In the genomic region with DNA sequence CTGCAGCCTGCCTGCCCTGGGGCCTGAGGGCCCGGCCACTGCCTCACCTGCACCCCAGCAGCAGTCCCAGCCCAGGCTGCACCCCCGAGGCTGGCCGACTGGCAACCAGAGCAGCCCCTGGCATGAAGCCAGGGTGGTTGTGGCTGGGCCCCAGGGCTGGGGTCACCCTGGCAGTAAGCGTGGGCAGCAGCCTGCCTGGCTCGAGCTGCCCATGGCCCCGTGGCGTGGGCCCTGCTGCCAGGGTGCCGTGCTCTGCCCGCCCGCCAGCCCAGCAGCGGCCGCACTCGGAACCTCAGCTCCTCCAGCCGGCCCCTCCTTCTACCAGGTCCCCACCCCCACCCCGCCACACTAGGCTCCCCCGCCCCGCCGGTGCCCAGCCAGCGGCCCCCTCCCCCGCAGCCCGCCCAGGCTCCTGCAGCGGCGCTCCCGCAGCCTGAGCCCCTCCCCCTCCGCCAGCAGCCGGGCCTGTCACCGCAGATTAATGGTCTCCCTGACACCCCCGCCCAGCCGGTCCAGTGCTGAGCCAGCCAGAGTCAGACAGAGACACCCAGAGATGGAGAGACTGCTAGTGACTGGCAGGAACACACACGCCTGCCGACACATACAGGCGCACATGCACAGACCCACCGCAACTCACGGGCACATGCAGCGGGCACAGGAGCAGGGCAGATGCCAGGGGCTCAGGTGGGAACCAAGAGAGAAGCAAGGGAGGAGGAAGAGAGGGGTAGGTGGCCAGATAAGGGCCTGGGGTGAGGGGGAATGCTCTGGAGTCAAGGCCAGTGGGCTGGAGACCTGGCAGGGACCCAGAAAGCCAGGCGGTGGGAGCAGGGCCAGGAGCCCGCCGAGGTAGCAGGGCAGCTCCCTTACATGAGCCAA, we compare ENCODE assay signal across 12 cellular contexts. TPM values are rescaled to one million over a fixed set of nuclear protein-coding genes. Genes with fewer than 3 reads are reported as not detected.
A peak's percentile ranks its signal among the peaks of the same experiment; 100 is the strongest.
DNase-seq lines count a peak whose midpoint lies in the region; FAIRE-seq and TF ChIP-seq lines count a peak whose summit lies in the region.
"Had no signal": no experiment of that assay in that cellular context is flagged by ENCODE, and none has a peak within 500 bp of the region (broad histone marks: within the 10 kb centered on the region; RNA-seq: fewer than 3 reads in every experiment).

No MANE protein-coding gene starts in this region.

- peaks cover 81% of the 10 kb centered on the region for H3K4me1 ChIP-seq in left ventricle myocardium inferior

- H3K36me3 Mint-ChIP-seq in activated naive CD4-positive, alpha-beta T cell treated with anti-CD3 and anti-CD28 coated beads for 36 hours (ENCODE audit: low read depth) = no peaks in the 10 kb centered on the region

- no peaks in the 10 kb centered on the region for H3K9me3 ChIP-seq in left ventricle myocardium inferior (replicated peaks)

- H3K9me3 Mint-ChIP-seq in activated naive CD4-positive, alpha-beta T cell treated with anti-CD3 and anti-CD28 coated beads for 36 hours = no peaks in the 10 kb centered on the region
- H3K9me3 Mint-ChIP-seq: stimulated activated naive CD8-positive, alpha-beta T cell treated with anti-CD3 and anti-CD28 coated beads, Interleukin-15, Interleukin-2, amounts not matched to agents 100 ng/mL and 50 ng/mL, for 24 hours had no signal

- H3K27ac Mint-ChIP-seq in activated naive CD4-positive, alpha-beta T cell treated with anti-CD3 and anti-CD28 coated beads for 36 hours = no peak overlapping the region
- H3K27ac Mint-ChIP-seq: stimulated activated naive CD8-positive, alpha-beta T cell treated with anti-CD3 and anti-CD28 coated beads, Interleukin-15, Interleukin-2, amounts not matched to agents 100 ng/mL and 50 ng/mL, for 24 hours had no signal

- intact Hi-C loops in left ventricle myocardium inferior (cut with micrococcal nuclease) = no loop called here
- intact Hi-C loops in activated naive CD4-positive, alpha-beta T cell treated with anti-CD3 and anti-CD28 coated beads for 36 hours (cut with micrococcal nuclease) = no loop called here

- peak overlapping the region; percentile 96 for H3K27ac ChIP-seq in left ventricle myocardium inferior (replicated peaks)
- H3K27ac ChIP-seq: VCaP had no signal

- H3K4me3 Mint-ChIP-seq in activated naive CD4-positive, alpha-beta T cell treated with anti-CD3 and anti-CD28 coated beads for 36 hours = no peak overlapping the region
- H3K4me3 Mint-ChIP-seq: stimulated activated naive CD8-positive, alpha-beta T cell treated with anti-CD3 and anti-CD28 coated beads, Interleukin-15, Interleukin-2, amounts not matched to agents 100 ng/mL and 50 ng/mL, for 24 hours had no signal

- H3K36me3 ChIP-seq in H7 (replicated peaks; ENCODE audit: control insufficient read depth, insufficient read depth, low read length) (no peaks in the 10 kb centered on the region), left ventricle myocardium inferior (peaks cover 7% of the 10 kb centered on the region)

- H3K4me1 Mint-ChIP-seq in activated naive CD4-positive, alpha-beta T cell treated with anti-CD3 and anti-CD28 coated beads for 36 hours (ENCODE audit: low read depth) = peaks cover 15% of the 10 kb centered on the region

- DNase-seq in H7 = peak; percentile 95
- DNase-seq in SHP77 treated with DMSO at 0.1 percent for 48 hours (lab: John Stamatoyannopoulos, UW) = peak; percentile 17
- peak; percentile 68 for DNase-seq in left ventricle myocardium inferior
- DNase-seq in retina = peak; percentile 61
- DNase-seq in NK-92 (lab: John Stamatoyannopoulos, UW; ENCODE audit: unreplicated experiment) = no peak
- DNase-seq in RCC 7860 (ENCODE audit: low spot score) = no peak
- no peak for DNase-seq in cerebellar cortex (ENCODE audit: low spot score)
- DNase-seq in activated naive CD4-positive, alpha-beta T cell treated with anti-CD3 and anti-CD28 coated beads for 36 hours = no peak
- DNase-seq: NCI-H187 had no signal

- H3K4me3 ChIP-seq in H7 (ENCODE audit: insufficient read depth, low read depth, low read length) (no peak overlapping the region), left ventricle myocardium inferior (peak overlapping the region; percentile 27)

- TF ChIP-seq CTCF in left ventricle myocardium inferior (IDR thresholded peaks at IDR 0.05; ENCODE audit: borderline replicate concordance) = peak; percentile 21

- no peak for FAIRE-seq in RCC 7860 (lab: Jason Lieb, UNC)
- FAIRE-seq: GM19239 had no signal

- peaks cover 27% of the 10 kb centered on the region for H3K27me3 Mint-ChIP-seq in activated naive CD4-positive, alpha-beta T cell treated with anti-CD3 and anti-CD28 coated beads for 36 hours (ENCODE audit: low read depth)

- H3K27me3 ChIP-seq in H7 (ENCODE audit: control insufficient read depth, insufficient read depth, low read length) = no peaks in the 10 kb centered on the region
- H3K27me3 ChIP-seq in left ventricle myocardium inferior (ENCODE audit: low read depth) = peaks cover 72% of the 10 kb centered on the region

- CTCF ChIA-PET in activated naive CD4-positive, alpha-beta T cell treated with anti-CD3 and anti-CD28 coated beads for 36 hours (lab: Charles Lee) = interaction anchor here (1.4 kb wide), 1 partner anchor 58 kb away, joined by 4 read pairs; no protein-coding TSS in a partner anchor

RNA-seq across cellular contexts. Expression of gene KCNH2, which starts 22.4 kb away (rescaled TPM):
- total RNA-seq in H7 (2014; rRNA removed; shearing (Covaris generic)) = 9.3 and 9.5 TPM in 2 replicates
- total RNA-seq in left ventricle myocardium inferior = 94.1 TPM
- total RNA-seq in activated naive CD4-positive, alpha-beta T cell treated with anti-CD3 and anti-CD28 coated beads for 36 hours = under 1 TPM; 0.17 to 0.19 TPM

RNA-seq across cellular contexts. Expression of gene NOS3, which starts 35.1 kb away (rescaled TPM):
- total RNA-seq in H7 (2014; rRNA removed; shearing (Covaris generic)) = 15.5 and 16.5 TPM in 2 replicates
- 12.6 TPM for total RNA-seq in left ventricle myocardium inferior
- total RNA-seq in activated naive CD4-positive, alpha-beta T cell treated with anti-CD3 and anti-CD28 coated beads for 36 hours = 1 to 10 TPM; 7.1 to 9.2 TPM

Comparison
In these comparisons a context has a peak if more than half of its experiments do, and no peak if none do; other contexts are left out.
1. DNase-seq: peak in H7 (single experiment), SHP77 treated with DMSO at 0.1 percent for 48 hours (single experiment), left ventricle myocardium inferior (single experiment) and retina (single experiment); none in NK-92 (single experiment), RCC 7860 (single experiment), cerebellar cortex (single experiment) and activated naive CD4-positive, alpha-beta T cell treated with anti-CD3 and anti-CD28 coated beads for 36 hours (single experiment).